ENCODE assay signal across 16 cellular contexts in genomic region chr5:113340537-113340936, GRCh38.
DNase-seq lines count a peak whose midpoint lies in the region; ATAC-seq, FAIRE-seq and TF ChIP-seq lines count a peak whose summit lies in the region.
"Had no signal": no experiment of that assay in that cellular context is flagged by ENCODE, and none has a peak within 500 bp of the region (broad histone marks: within the 10 kb centered on the region; RNA-seq: fewer than 3 reads in every experiment).

No MANE protein-coding gene starts in this region.

- WGBS in heart right ventricle, 2 donors, result 51 to 54% methylated on average over 7 of the region's 7 CpGs

- peaks cover 26% of the 10 kb centered on the region for H3K27me3 Mint-ChIP-seq in activated T-cell treated with anti-CD3 and anti-CD28 coated beads, Interleukin-2, amount 50 U/mL, for 72 hours (ENCODE audit: low read depth)

- FAIRE-seq in HTR-8/SVneo (lab: Jason Lieb, UNC), result no peak
- FAIRE-seq: K562, kidney had no signal

- no peaks in the 10 kb centered on the region for H3K4me1 Mint-ChIP-seq in activated T-cell treated with anti-CD3 and anti-CD28 coated beads, Interleukin-2, amount 50 U/mL, for 72 hours (ENCODE audit: low read depth)

- peak in 7 of 8 donors; percentile 14 to 47 (median 34) for ATAC-seq in heart right ventricle
- ATAC-seq in gastrocnemius medialis, result no peak
- ATAC-seq in activated T-cell treated with anti-CD3 and anti-CD28 coated beads, Interleukin-2, amount 50 U/mL, for 72 hours (replicated peaks in 1 of 2), result no peak
- ATAC-seq: effector memory CD8-positive, alpha-beta T cell; K562 had no signal

- no peak overlapping the region for H3K4me3 Mint-ChIP-seq in activated T-cell treated with anti-CD3 and anti-CD28 coated beads, Interleukin-2, amount 50 U/mL, for 72 hours
- H3K4me3 Mint-ChIP-seq: effector memory CD8-positive, alpha-beta T cell had no signal

- TF ChIP-seq CTCF in GM12875 (IDR thresholded peaks at IDR 0.05; ENCODE audit: borderline replicate concordance, insufficient read depth, low read depth, low read length) (0 out of 2 replicates have a peak, but pooled peaks have one; percentile 6), heart right ventricle (IDR thresholded peaks at IDR 0.05) (peak in 4 of 9 donors; percentile 9 to 20 (median 14)), gastrocnemius medialis (IDR thresholded peaks at IDR 0.05 in 4 of 5, conservative IDR thresholded peaks at IDR 0.05 in 1 of 5) (no peak)

- no peak overlapping the region for H3K27ac Mint-ChIP-seq in activated T-cell treated with anti-CD3 and anti-CD28 coated beads, Interleukin-2, amount 50 U/mL, for 72 hours
- H3K27ac Mint-ChIP-seq: effector memory CD8-positive, alpha-beta T cell had no signal

- H3K36me3 ChIP-seq in heart right ventricle (no peaks in the 10 kb centered on the region), gastrocnemius medialis (no peaks in the 10 kb centered on the region)
- H3K36me3 ChIP-seq: SJSA1 had no signal

- TF ChIP-seq POLR2A in gastrocnemius medialis (IDR thresholded peaks at IDR 0.05), result no peak

- H3K27me3 ChIP-seq in heart right ventricle (no peaks in the 10 kb centered on the region), gastrocnemius medialis (no peaks in the 10 kb centered on the region)
- H3K27me3 ChIP-seq: SJSA1 had no signal

- H3K4me3 ChIP-seq in GM12875 (ENCODE audit: low read depth, low read length) (no peak overlapping the region), heart right ventricle (peak overlapping the region in 1 of 10 donors; percentile 6), gastrocnemius medialis (no peak overlapping the region)
- H3K4me3 ChIP-seq: K562, SJSA1 had no signal

- H3K36me3 Mint-ChIP-seq in activated T-cell treated with anti-CD3 and anti-CD28 coated beads, Interleukin-2, amount 50 U/mL, for 72 hours (ENCODE audit: insufficient read depth in 2 of 2), result no peaks in the 10 kb centered on the region

- H3K9me3 Mint-ChIP-seq in activated T-cell treated with anti-CD3 and anti-CD28 coated beads, Interleukin-2, amount 50 U/mL, for 72 hours, result no peaks in the 10 kb centered on the region
- H3K9me3 Mint-ChIP-seq: effector memory CD8-positive, alpha-beta T cell had no signal

- DNase-seq in A172 (ENCODE audit: low spot score) (peak; percentile 19), SHP77 (lab: John Stamatoyannopoulos, UW) (peak; percentile 73 to 85), heart right ventricle (peak in 1 of 2 donors; percentile 17), gastrocnemius medialis (no peak), amniotic stem cell (lab: John Stamatoyannopoulos, UW) (no peak), HTR-8/SVneo (ENCODE audit: insufficient read length, low spot score) (no peak)
- no peak for DNase-seq in activated T-cell treated with anti-CD3 and anti-CD28 coated beads, Interleukin-2, amount 50 U/mL, for 72 hours
- DNase-seq: activated naive CD4-positive, alpha-beta T cell treated with Interleukin-2 at 50 U/mL for 16 hours; effector memory CD8-positive, alpha-beta T cell; kidney; NCI-H1694 treated with DMSO at 0.1 percent for 48 hours; stimulated activated CD4-positive, alpha-beta T cell treated with anti-CD3 and anti-CD28 coated beads, Interleukin-15, amount 100 ng/mL, for 24 hours had no signal

- in situ Hi-C loops in gastrocnemius medialis (cut with MboI; ENCODE audit: low sequenced_read_pairs in 4 of 4), result loop anchor here in 1 of 4 donors (25.0 kb wide), 1 partner anchor 328 kb away; no protein-coding TSS in a partner anchor

- peak overlapping the region in 1 of 10 donors; percentile 14 for H3K27ac ChIP-seq in heart right ventricle
- no peak overlapping the region for H3K27ac ChIP-seq in gastrocnemius medialis
- H3K27ac ChIP-seq: SJSA1, VCaP had no signal

- intact Hi-C loops in heart right ventricle (cut with DNase I) (loop anchor here in 3 of 10 donors (5.0 to 10.0 kb wide), 3 partner anchors 172 to 267 kb away; partner anchors contain the start of gene YTHDC2 (in 3 of the 3)), gastrocnemius medialis (cut with DNase I; ENCODE audit: low total_unique reads) (no loop called here)

- no peaks in the 10 kb centered on the region for H3K9me3 ChIP-seq in heart right ventricle
- no peaks in the 10 kb centered on the region for H3K9me3 ChIP-seq in gastrocnemius medialis
- H3K9me3 ChIP-seq: SJSA1 had no signal

- peaks cover 0 to 29% (median 6%) of the 10 kb centered on the region in 9 donors for H3K4me1 ChIP-seq in heart right ventricle
- H3K4me1 ChIP-seq in gastrocnemius medialis, result no peaks in the 10 kb centered on the region

Comparison
In these comparisons a context has a peak if more than half of its experiments do, and no peak if none do; other contexts are left out.
1. DNase-seq: peak in A172 (single experiment) and SHP77 (2 of 2); none in gastrocnemius medialis (0 of 2), amniotic stem cell (single experiment), activated T-cell treated with anti-CD3 and anti-CD28 coated beads, Interleukin-2, amount 50 U/mL, for 72 hours (0 of 2) and HTR-8/SVneo (single experiment).
2. ATAC-seq: peak in heart right ventricle (7 of 8); none in gastrocnemius medialis (0 of 2) and activated T-cell treated with anti-CD3 and anti-CD28 coated beads, Interleukin-2, amount 50 U/mL, for 72 hours (0 of 2).